Comparison of ENCODE assay signal across 15 cellular contexts in genomic region chr3:60839242-60839641, GRCh38.
A peak's percentile ranks its signal among the peaks of the same experiment; 100 is the strongest.
DNase-seq lines count a peak whose midpoint lies in the region; ATAC-seq and TF ChIP-seq lines count a peak whose summit lies in the region.
"Had no signal": no experiment of that assay in that cellular context is flagged by ENCODE, and none has a peak within 500 bp of the region (broad histone marks: within the 10 kb centered on the region; RNA-seq: fewer than 3 reads in every experiment).

No MANE protein-coding gene starts in this region.

- no peak overlapping the region for H3K4me3 ChIP-seq in kidney epithelial cell (ENCODE audit: low read depth, low read length)
- H3K4me3 ChIP-seq: mucosa of descending colon, thyroid gland had no signal

- no peak overlapping the region for H3K27ac ChIP-seq in substantia nigra (ENCODE audit: low read depth, low read length, poor library complexity, severe bottlenecking)
- H3K27ac ChIP-seq: thyroid gland had no signal

- no peak for ATAC-seq in GM18502 (IDR thresholded peaks at IDR 0.05; ENCODE audit: poor library complexity, unreplicated experiment)
- ATAC-seq: activated CD4-positive, CD25-positive, alpha-beta regulatory T cell treated with anti-CD3 and anti-CD28 coated beads, Interleukin-2, amount 50 U/mL, for 24 hours; mucosa of descending colon; right cardiac atrium had no signal

- peak; percentile 18 for TF ChIP-seq CTCF in kidney epithelial cell (IDR thresholded peaks at IDR 0.05; ENCODE audit: insufficient read depth, low read length, poor library complexity, severe bottlenecking)

- peak; percentile 12 for DNase-seq in NCI-H748 (lab: John Stamatoyannopoulos, UW; ENCODE audit: unreplicated experiment)
- no peak for DNase-seq in NCI-H748 treated with DMSO at 0.1 percent for 48 hours (lab: John Stamatoyannopoulos, UW)
- peak; percentile 10 for DNase-seq in astrocyte of the hippocampus (ENCODE audit: low read depth, low spot score)
- DNase-seq in kidney epithelial cell (ENCODE audit: low read depth): no peak
- DNase-seq in substantia nigra (lab: John Stamatoyannopoulos, UW): peak in 31 of 49 donors; percentile 0 to 71 (median 7)
- no peak for DNase-seq in glomerular visceral epithelial cell (ENCODE audit: extremely low spot score)
- DNase-seq in NCI-H1930 (lab: John Stamatoyannopoulos, UW): no peak
- DNase-seq: activated T-cell treated with anti-CD3 and anti-CD28 coated beads, Interleukin-2, amount 50 U/mL, for 48 hours; KG1; mucosa of descending colon; NCI-H2227 treated with DMSO at 0.1 percent for 48 hours; right cardiac atrium had no signal

- no peaks in the 10 kb centered on the region for H3K36me3 ChIP-seq in kidney epithelial cell (ENCODE audit: control insufficient read depth, insufficient read depth, low read length)
- H3K36me3 ChIP-seq: thyroid gland had no signal

- no peaks in the 10 kb centered on the region for H3K27me3 ChIP-seq in kidney epithelial cell (ENCODE audit: control insufficient read depth, insufficient read depth, low read length)
- H3K27me3 ChIP-seq: thyroid gland had no signal

Comparison
In these comparisons a context has a peak if more than half of its experiments do, and no peak if none do; other contexts are left out.
1. DNase-seq: peak in NCI-H748 (single experiment), astrocyte of the hippocampus (single experiment) and substantia nigra (31 of 49); none in NCI-H748 treated with DMSO at 0.1 percent for 48 hours (single experiment), kidney epithelial cell (single experiment), glomerular visceral epithelial cell (single experiment) and NCI-H1930 (0 of 2).